ENCODE assay signal across 8 cellular contexts in the genomic region with DNA sequence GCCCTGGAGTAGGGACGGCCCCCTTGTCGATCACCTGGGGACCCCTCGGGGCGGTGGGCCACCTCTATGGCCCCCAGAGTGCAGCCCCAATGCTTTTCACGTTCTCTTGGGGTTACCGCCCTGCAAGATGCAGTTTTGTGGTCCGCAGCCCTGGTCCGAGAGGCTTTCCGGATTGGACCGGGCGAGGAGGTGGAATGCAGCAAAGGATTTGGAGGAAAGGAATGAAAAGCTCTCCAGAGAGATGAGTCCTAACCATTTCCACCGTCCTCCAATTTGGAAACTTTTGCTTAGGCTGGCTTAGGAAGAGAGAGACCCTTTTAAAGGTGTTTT. TPM values are rescaled to one million over a fixed set of nuclear protein-coding genes. Genes with fewer than 3 reads are reported as not detected.
DNase-seq lines count a peak whose midpoint lies in the region; ATAC-seq, FAIRE-seq and TF ChIP-seq lines count a peak whose summit lies in the region.

No MANE protein-coding gene starts in this region.

- H3K4me1 Mint-ChIP-seq in CD8-positive, alpha-beta memory T cell, result peaks cover 5 to 42% (median 15%) of the 10 kb centered on the region in 3 donors
- peaks cover 13 to 19% of the 10 kb centered on the region in 2 donors for H3K4me1 Mint-ChIP-seq in stimulated activated naive B cell treated with anti-CD40 and anti-IgM and Interleukin-4, amounts not matched to agents 10 μg/mL and 1 μg/mL and 100 μg/mL, for 72 hours

- no peaks in the 10 kb centered on the region for H3K36me3 ChIP-seq in CD8-positive, alpha-beta memory T cell (ENCODE audit: insufficient read depth, low read length)

- no peak overlapping the region for H3K4me3 ChIP-seq in CD8-positive, alpha-beta memory T cell (ENCODE audit: low read length)

- no peaks in the 10 kb centered on the region for H3K27me3 ChIP-seq in CD8-positive, alpha-beta memory T cell (ENCODE audit: insufficient read depth, low read length, poor library complexity, severe bottlenecking)

- peaks cover 7% of the 10 kb centered on the region for H3K4me1 ChIP-seq in CD8-positive, alpha-beta memory T cell (ENCODE audit: insufficient read depth, low read length)

- CTCF ChIA-PET in CD8-positive, alpha-beta memory T cell (lab: Charles Lee), result no interaction called here

- no peak overlapping the region for H3K27ac ChIP-seq in CD8-positive, alpha-beta memory T cell (ENCODE audit: low read depth, low read length)

- POLR2A ChIA-PET in CD8-positive, alpha-beta memory T cell (lab: Charles Lee), result no interaction called here

- H3K9me3 Mint-ChIP-seq in CD8-positive, alpha-beta memory T cell, result no peaks in the 10 kb centered on the region
- H3K9me3 Mint-ChIP-seq in stimulated activated naive B cell treated with anti-CD40 and anti-IgM and Interleukin-4, amounts not matched to agents 10 μg/mL and 1 μg/mL and 100 μg/mL, for 72 hours, result no peaks in the 10 kb centered on the region

- H3K27ac Mint-ChIP-seq in CD8-positive, alpha-beta memory T cell, result peak overlapping the region in 4 of 8 donors; percentile 23 to 79 (median 72)
- no peak overlapping the region for H3K27ac Mint-ChIP-seq in stimulated activated naive B cell treated with anti-CD40 and anti-IgM and Interleukin-4, amounts not matched to agents 10 μg/mL and 1 μg/mL and 100 μg/mL, for 72 hours

- FAIRE-seq in GM12891 (lab: Jason Lieb, UNC), result no peak

- no peak for DNase-seq in CD8-positive, alpha-beta memory T cell
- DNase-seq in amniotic epithelial cell (ENCODE audit: low read depth) (peak; percentile 16), iPS-NIHi7 (ENCODE audit: extremely low spot score) (peak; percentile 38), medulla oblongata (ENCODE audit: extremely low spot score) (no peak), GM12891 (ENCODE audit: insufficient read length, low spot score) (no peak)
- no peak for DNase-seq in stimulated activated naive B cell treated with anti-CD40 and anti-IgM and Interleukin-4, amounts not matched to agents 10 μg/mL and 1 μg/mL and 100 μg/mL, for 72 hours

- H3K4me3 Mint-ChIP-seq in CD8-positive, alpha-beta memory T cell, result peak overlapping the region in 6 of 7 donors; percentile 54 to 75 (median 66)
- peak overlapping the region; percentile 72 to 81 for H3K4me3 Mint-ChIP-seq in stimulated activated naive B cell treated with anti-CD40 and anti-IgM and Interleukin-4, amounts not matched to agents 10 μg/mL and 1 μg/mL and 100 μg/mL, for 72 hours

- no peak for TF ChIP-seq POLR2A in GM12891 (IDR thresholded peaks at IDR 0.05; ENCODE audit: low read depth, low read length)

- H3K36me3 Mint-ChIP-seq in CD8-positive, alpha-beta memory T cell, result no peaks in the 10 kb centered on the region
- peaks cover 0 to 3% of the 10 kb centered on the region in 2 donors for H3K36me3 Mint-ChIP-seq in stimulated activated naive B cell treated with anti-CD40 and anti-IgM and Interleukin-4, amounts not matched to agents 10 μg/mL and 1 μg/mL and 100 μg/mL, for 72 hours

- peaks cover 0 to 3% of the 10 kb centered on the region in 2 donors for H3K27me3 Mint-ChIP-seq in CD8-positive, alpha-beta memory T cell
- peaks cover 0 to 4% of the 10 kb centered on the region in 2 donors for H3K27me3 Mint-ChIP-seq in stimulated activated naive B cell treated with anti-CD40 and anti-IgM and Interleukin-4, amounts not matched to agents 10 μg/mL and 1 μg/mL and 100 μg/mL, for 72 hours

- H3K9me3 ChIP-seq in CD8-positive, alpha-beta memory T cell (ENCODE audit: low read length), result no peaks in the 10 kb centered on the region

- peak; percentile 21 for ATAC-seq in HG02943 (IDR thresholded peaks at IDR 0.05; ENCODE audit: low read depth, unreplicated experiment)
- ATAC-seq in stimulated activated naive B cell treated with anti-CD40 and anti-IgM and Interleukin-4, amounts not matched to agents 10 μg/mL and 1 μg/mL and 100 μg/mL, for 72 hours (replicated peaks), result no peak
- no peak for ATAC-seq in GM21423 (IDR thresholded peaks at IDR 0.05; ENCODE audit: unreplicated experiment)

TF ChIP-seq in GM12891, 5 proteins besides CTCF, POLR2A, EP300 and RAD21:
- no peak for TF ChIP-seq POLR2AphosphoS5 (IDR thresholded peaks at IDR 0.05; ENCODE audit: low read depth, low read length)
- TF ChIP-seq POU2F2 (IDR thresholded peaks at IDR 0.05; ENCODE audit: low read depth, low read length), result no peak
- TF ChIP-seq SPI1 (IDR thresholded peaks at IDR 0.05; ENCODE audit: low read depth, low read length), result no peak
- no peak for TF ChIP-seq PAX5 (IDR thresholded peaks at IDR 0.05; ENCODE audit: insufficient read depth, low read length, severe bottlenecking)
- no peak for TF ChIP-seq TAF1 (IDR thresholded peaks at IDR 0.05; ENCODE audit: low read depth, low read length)
TF ChIP-seq in GM12891: peak in this region for 0.

RNA-seq across cellular contexts. Expression of a gene that starts 0.6 kb away (rescaled TPM):
- 10 to 100 TPM; 10.6 to 11.8 TPM for total RNA-seq in CD8-positive, alpha-beta memory T cell
- polyA plus RNA-seq in CD8-positive, alpha-beta memory T cell, result 7.6 TPM
- polyA plus RNA-seq in GM12891 (2012; ENCODE audit: low read depth, missing spikeins), result 6.0 TPM

Comparison
In these comparisons a context has a peak if more than half of its experiments do, and no peak if none do; other contexts are left out.
1. DNase-seq: peak in amniotic epithelial cell (single experiment) and iPS-NIHi7 (single experiment); none in CD8-positive, alpha-beta memory T cell (0 of 5), stimulated activated naive B cell treated with anti-CD40 and anti-IgM and Interleukin-4, amounts not matched to agents 10 μg/mL and 1 μg/mL and 100 μg/mL, for 72 hours (single experiment), medulla oblongata (single experiment) and GM12891 (single experiment).